ENCODE assay signal across 2 cellular contexts in the genomic region with DNA sequence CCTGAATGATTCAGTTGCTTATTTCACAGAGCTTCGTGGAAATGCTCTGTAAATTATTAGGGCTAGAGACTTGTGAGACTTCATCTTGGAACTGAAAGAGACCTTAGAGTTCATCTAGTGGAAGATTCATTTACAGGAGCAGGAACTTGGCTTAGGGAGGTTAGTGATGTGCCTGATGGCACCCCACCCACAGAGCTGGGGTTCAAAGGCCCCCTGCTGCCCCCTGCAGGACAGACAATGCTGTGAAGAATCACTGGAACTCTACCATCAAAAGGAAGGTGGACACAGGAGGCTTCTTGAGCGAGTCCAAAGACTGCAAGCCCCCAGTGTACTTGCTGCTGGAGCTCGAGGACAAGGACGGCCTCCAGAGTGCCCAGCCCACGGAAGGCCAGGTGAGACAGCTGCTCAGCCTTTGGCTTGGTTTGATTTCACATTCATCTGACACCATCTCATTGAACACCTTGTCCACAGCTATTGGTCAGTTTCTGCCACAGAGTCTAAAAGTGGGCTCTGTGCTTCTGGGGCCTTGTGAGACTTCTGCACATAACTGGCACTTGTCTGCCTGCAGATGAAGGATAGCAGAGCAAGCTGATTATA.
TF ChIP-seq lines count a peak whose summit lies in the region.

No MANE protein-coding gene starts in this region.

TF ChIP-seq in A549, 52 proteins besides CTCF, POLR2A, EP300 and RAD21:
- TF ChIP-seq, protein P1, sequence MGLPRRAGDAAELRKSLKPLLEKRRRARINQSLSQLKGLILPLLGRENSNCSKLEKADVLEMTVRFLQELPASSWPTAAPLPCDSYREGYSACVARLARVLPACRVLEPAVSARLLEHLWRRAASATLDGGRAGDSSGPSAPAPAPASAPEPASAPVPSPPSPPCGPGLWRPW (IDR thresholded peaks at IDR 0.05), result no peak
- TF ChIP-seq HDAC2 (IDR thresholded peaks at IDR 0.05) (no peak), SMC3 (IDR thresholded peaks at IDR 0.05) (peak; percentile 75)
- TF ChIP-seq, protein P2, sequence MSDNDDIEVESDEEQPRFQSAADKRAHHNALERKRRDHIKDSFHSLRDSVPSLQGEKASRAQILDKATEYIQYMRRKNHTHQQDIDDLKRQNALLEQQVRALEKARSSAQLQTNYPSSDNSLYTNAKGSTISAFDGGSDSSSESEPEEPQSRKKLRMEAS (IDR thresholded peaks at IDR 0.05), result no peak

TF ChIP-seq in H1, 55 proteins besides CTCF, POLR2A, EP300 and RAD21:
- TF ChIP-seq ZNF274 (IDR thresholded peaks at IDR 0.05; ENCODE audit: borderline replicate concordance, extremely low read depth, low read length) (no peak), PHF8 (conservative IDR thresholded peaks at IDR 0.05; ENCODE audit: low read depth, low read length) (no peak), JUND (IDR thresholded peaks at IDR 0.05; ENCODE audit: low read length) (no peak), JUN (IDR thresholded peaks at IDR 0.05; ENCODE audit: low read depth, low read length) (no peak), EGR1 (IDR thresholded peaks at IDR 0.05; ENCODE audit: borderline replicate concordance, low read depth, low read length) (no peak), POLR2AphosphoS5 (IDR thresholded peaks at IDR 0.05; ENCODE audit: low read depth, low read length) (no peak), SP4 (IDR thresholded peaks at IDR 0.05; ENCODE audit: low read length) (no peak), GTF2F1 (IDR thresholded peaks at IDR 0.05; ENCODE audit: borderline replicate concordance, low read depth, low read length) (no peak), BRCA1 (IDR thresholded peaks at IDR 0.05; ENCODE audit: low read depth, low read length) (no peak), BACH1 (IDR thresholded peaks at IDR 0.05; ENCODE audit: low read length) (no peak)
- TF ChIP-seq, protein P3, sequence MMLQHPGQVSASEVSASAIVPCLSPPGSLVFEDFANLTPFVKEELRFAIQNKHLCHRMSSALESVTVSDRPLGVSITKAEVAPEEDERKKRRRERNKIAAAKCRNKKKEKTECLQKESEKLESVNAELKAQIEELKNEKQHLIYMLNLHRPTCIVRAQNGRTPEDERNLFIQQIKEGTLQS (IDR thresholded peaks at IDR 0.05; ENCODE audit: insufficient read depth, low read depth, low read length), result no peak
- TF ChIP-seq, protein P4, sequence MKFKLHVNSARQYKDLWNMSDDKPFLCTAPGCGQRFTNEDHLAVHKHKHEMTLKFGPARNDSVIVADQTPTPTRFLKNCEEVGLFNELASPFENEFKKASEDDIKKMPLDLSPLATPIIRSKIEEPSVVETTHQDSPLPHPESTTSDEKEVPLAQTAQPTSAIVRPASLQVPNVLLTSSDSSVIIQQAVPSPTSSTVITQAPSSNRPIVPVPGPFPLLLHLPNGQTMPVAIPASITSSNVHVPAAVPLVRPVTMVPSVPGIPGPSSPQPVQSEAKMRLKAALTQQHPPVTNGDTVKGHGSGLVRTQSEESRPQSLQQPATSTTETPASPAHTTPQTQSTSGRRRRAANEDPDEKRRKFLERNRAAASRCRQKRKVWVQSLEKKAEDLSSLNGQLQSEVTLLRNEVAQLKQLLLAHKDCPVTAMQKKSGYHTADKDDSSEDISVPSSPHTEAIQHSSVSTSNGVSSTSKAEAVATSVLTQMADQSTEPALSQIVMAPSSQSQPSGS (IDR thresholded peaks at IDR 0.05; ENCODE audit: low read length), result no peak
- TF ChIP-seq, protein P2 (IDR thresholded peaks at IDR 0.05), result no peak
- TF ChIP-seq, protein P5, sequence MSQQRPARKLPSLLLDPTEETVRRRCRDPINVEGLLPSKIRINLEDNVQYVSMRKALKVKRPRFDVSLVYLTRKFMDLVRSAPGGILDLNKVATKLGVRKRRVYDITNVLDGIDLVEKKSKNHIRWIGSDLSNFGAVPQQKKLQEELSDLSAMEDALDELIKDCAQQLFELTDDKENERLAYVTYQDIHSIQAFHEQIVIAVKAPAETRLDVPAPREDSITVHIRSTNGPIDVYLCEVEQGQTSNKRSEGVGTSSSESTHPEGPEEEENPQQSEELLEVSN (IDR thresholded peaks at IDR 0.05), result no peak
TF ChIP-seq in H1: peak in this region for 0.
